ENCODE assay signal across 17 cellular contexts in the genomic region with DNA sequence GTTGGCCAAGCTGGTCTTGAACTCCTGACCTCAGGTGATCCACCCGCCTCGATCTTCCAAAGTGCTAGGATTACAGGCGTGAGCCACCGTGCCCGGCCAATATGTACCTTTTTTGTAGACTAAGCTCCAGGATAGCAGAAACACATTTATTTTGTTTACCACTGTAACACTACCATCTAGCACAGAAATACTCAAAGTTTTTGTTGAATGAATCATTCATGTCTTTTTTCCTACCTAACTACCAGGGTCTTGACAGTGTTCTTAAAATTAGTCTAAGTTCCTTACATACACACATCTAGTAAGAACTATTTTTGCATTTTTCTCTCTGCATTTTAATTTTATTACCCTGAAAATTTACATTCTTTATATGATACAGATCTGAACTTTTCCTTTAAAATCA. TPM values are rescaled to one million over a fixed set of nuclear protein-coding genes. Genes with fewer than 3 reads are reported as not detected.
DNase-seq lines count a peak whose midpoint lies in the region; ATAC-seq and TF ChIP-seq lines count a peak whose summit lies in the region.
"Had no signal": no experiment of that assay in that cellular context is flagged by ENCODE, and none has a peak within 500 bp of the region (broad histone marks: within the 10 kb centered on the region; RNA-seq: fewer than 3 reads in every experiment).

No MANE protein-coding gene starts in this region.

- no peaks in the 10 kb centered on the region for H3K9me3 ChIP-seq in mucosa of descending colon
- H3K9me3 ChIP-seq: SJCRH30 had no signal

- no peak overlapping the region for H3K4me3 ChIP-seq in mucosa of descending colon
- H3K4me3 ChIP-seq: SJCRH30 had no signal

- ATAC-seq in mucosa of descending colon = no peak

- DNase-seq in EH (ENCODE audit: low read depth) (peak; percentile 35), NCI-H226 (peak; percentile 40), astrocyte of the hippocampus (ENCODE audit: low read depth, low spot score) (peak; percentile 49), kidney glomerular epithelial cell (lab: John Stamatoyannopoulos, UW) (peak; percentile 7), HPDE6-E6E7 (ENCODE audit: extremely low spot score) (no peak), mucosa of descending colon (no peak), mesenteric fat pad (ENCODE audit: low spot score) (no peak), activated gamma-delta T cell (lab: John Stamatoyannopoulos, UW) (no peak)
- DNase-seq: AML-193; H7; MV-4-11; NCI-H1417; NCI-H1930; NCI-H446 treated with DMSO at 0.1 percent for 48 hours; NK-92 treated with Interleukin-12 subunit alpha and Interleukin-12 subunit beta, amount 100 ng/mL, for 24 hours; OCI-M1; SJCRH30 had no signal

- H3K4me1 ChIP-seq in mucosa of descending colon (ENCODE audit: low read depth) = no peaks in the 10 kb centered on the region
- H3K4me1 ChIP-seq: SJCRH30 had no signal

- no peaks in the 10 kb centered on the region for H3K36me3 ChIP-seq in mucosa of descending colon (ENCODE audit: low read depth)

- intact Hi-C loops in mucosa of descending colon (cut with DNase I, micrococcal nuclease) = no loop called here

- TF ChIP-seq CTCF in mucosa of descending colon (IDR thresholded peaks at IDR 0.05) = no peak

RNA-seq across cellular contexts. Expression of a gene that starts 44.4 kb away (rescaled TPM):
- total RNA-seq in mucosa of descending colon (10 to 100 TPM; 25.0 to 41.1 (median 29.9) TPM), mesenteric fat pad (29.5 TPM)

Comparison
In these comparisons a context has a peak if more than half of its experiments do, and no peak if none do; other contexts are left out.
1. DNase-seq: peak in EH (single experiment), NCI-H226 (single experiment), astrocyte of the hippocampus (single experiment) and kidney glomerular epithelial cell (single experiment); none in HPDE6-E6E7 (single experiment), mucosa of descending colon (0 of 3), mesenteric fat pad (single experiment) and activated gamma-delta T cell (single experiment).